14 cellular contexts compared by ENCODE assay signal in the genomic region with DNA sequence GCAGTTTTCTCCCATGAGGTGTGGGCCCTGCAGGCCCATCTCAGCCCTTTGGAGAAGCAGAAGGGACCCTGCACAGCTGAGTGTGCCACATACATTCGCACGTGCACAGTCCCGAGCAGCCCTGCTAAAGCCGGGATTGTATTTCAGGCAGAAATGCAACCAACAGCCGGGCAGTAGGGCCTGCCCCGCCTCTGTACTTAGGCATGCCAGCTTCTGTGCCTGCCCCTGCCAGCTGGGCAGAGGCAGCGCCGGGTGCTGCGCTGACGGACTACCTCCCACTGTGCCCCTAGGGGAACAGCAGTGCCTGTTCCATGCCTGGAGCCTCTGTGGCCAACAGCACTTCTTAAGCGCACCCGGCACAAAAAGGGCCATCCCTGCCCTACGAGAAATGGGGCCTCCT.
DNase-seq lines count a peak whose midpoint lies in the region; ATAC-seq and TF ChIP-seq lines count a peak whose summit lies in the region.
"Had no signal": no experiment of that assay in that cellular context is flagged by ENCODE, and none has a peak within 500 bp of the region (broad histone marks: within the 10 kb centered on the region; RNA-seq: fewer than 3 reads in every experiment).

No MANE protein-coding gene starts in this region.

- H3K4me1 ChIP-seq in psoas muscle = peaks cover 40% of the 10 kb centered on the region

- intact Hi-C loops in left ventricle myocardium superior (cut with micrococcal nuclease) = no loop called here
- intact Hi-C loops in psoas muscle (cut with DNase I) = loop anchor here in 1 of 2 donors (5.0 kb wide), 1 partner anchor 47 kb away; no protein-coding TSS in a partner anchor

- DNase-seq in D341Med (ENCODE audit: low spot score) (peak; percentile 41), NCI-H524 treated with DMSO at 0.1 percent for 48 hours (lab: John Stamatoyannopoulos, UW) (peak; percentile 10), left ventricle myocardium superior (peak; percentile 83), psoas muscle (peak; percentile 51 to 89), H7 (no peak), NCI-H2227 (lab: John Stamatoyannopoulos, UW; ENCODE audit: unreplicated experiment) (no peak)
- DNase-seq: activated CD8-positive, alpha-beta memory T cell treated with anti-CD3 and anti-CD28 coated beads, Interleukin-2, amount 50 U/mL, for 4 hours; CD8-positive, alpha-beta T cell; NCI-H1436; stimulated activated naive CD4-positive, alpha-beta T cell treated with Interleukin-2 at 50 U/mL for 16 hours; SW 1271 had no signal

- H3K27me3 ChIP-seq in psoas muscle (ENCODE audit: insufficient read depth in 3 of 3, low read length in 2 of 3) = no peaks in the 10 kb centered on the region
- no peaks in the 10 kb centered on the region for H3K27me3 ChIP-seq in H7 (ENCODE audit: control insufficient read depth, insufficient read depth, low read length)

- no peaks in the 10 kb centered on the region for H3K9me3 ChIP-seq in psoas muscle

- peak; percentile 57 for ATAC-seq in left ventricle myocardium superior
- peak; percentile 75 to 77 (median 76) for ATAC-seq in psoas muscle
- no peak for ATAC-seq in GM18867 (IDR thresholded peaks at IDR 0.05; ENCODE audit: unreplicated experiment)
- no peak for ATAC-seq in GM21528 (IDR thresholded peaks at IDR 0.05; ENCODE audit: low FRiP score, unreplicated experiment)
- ATAC-seq: CD8-positive, alpha-beta T cell; sciatic nerve had no signal

- H3K4me3 ChIP-seq in psoas muscle (peak overlapping the region; percentile 14), H7 (ENCODE audit: insufficient read depth, low read depth, low read length) (no peak overlapping the region)

- H3K36me3 ChIP-seq in psoas muscle (ENCODE audit: insufficient read depth in 1 of 2, low read depth in 1 of 2) (peaks cover 0 to 8% of the 10 kb centered on the region in 2 donors), H7 (replicated peaks; ENCODE audit: control insufficient read depth, insufficient read depth, low read length) (no peaks in the 10 kb centered on the region)

- TF ChIP-seq CTCF in psoas muscle (IDR thresholded peaks at IDR 0.05) = no peak

- WGBS in psoas muscle, 3 donors = 28 to 32% (median 30%) methylated on average over 13 of the region's 13 CpGs

- peak overlapping the region; percentile 69 for H3K27ac ChIP-seq in psoas muscle

Comparison
In these comparisons a context has a peak if more than half of its experiments do, and no peak if none do; other contexts are left out.
1. DNase-seq: peak in D341Med (single experiment), NCI-H524 treated with DMSO at 0.1 percent for 48 hours (single experiment), left ventricle myocardium superior (single experiment) and psoas muscle (2 of 2); none in H7 (single experiment) and NCI-H2227 (single experiment).
2. ATAC-seq: peak in left ventricle myocardium superior (single experiment) and psoas muscle (4 of 4); none in GM18867 (single experiment) and GM21528 (single experiment).